8 cellular contexts compared by ENCODE assay signal in the genomic region with DNA sequence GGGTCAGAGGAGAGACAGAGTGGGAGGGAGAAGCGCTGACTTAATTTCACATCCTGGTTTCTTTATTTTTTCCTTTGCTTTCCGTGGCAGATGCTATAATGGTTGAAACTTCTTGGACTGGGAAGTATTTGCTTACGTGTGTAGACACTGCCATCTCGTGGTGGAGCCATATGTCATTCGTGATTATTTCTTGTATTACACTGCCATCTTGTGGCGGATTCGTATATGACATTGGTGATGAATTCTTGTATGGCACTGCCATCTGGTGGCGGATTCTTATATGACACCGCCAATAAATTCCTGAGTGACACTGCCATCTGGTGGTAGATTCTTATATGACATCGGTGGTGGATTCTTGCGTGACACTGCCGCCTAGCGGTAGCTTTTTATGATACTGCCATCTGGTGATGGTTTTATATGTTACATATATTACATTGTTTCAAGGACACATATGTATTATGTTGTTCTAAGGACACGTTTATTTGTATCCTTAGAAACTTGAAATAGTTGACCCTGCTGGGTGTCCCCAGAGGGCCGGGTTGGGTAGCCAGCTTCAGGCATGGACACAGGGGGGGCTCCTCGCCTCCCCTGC. TPM values are rescaled to one million over a fixed set of nuclear protein-coding genes. Genes with fewer than 3 reads are reported as not detected.
DNase-seq lines count a peak whose midpoint lies in the region; ATAC-seq and TF ChIP-seq lines count a peak whose summit lies in the region.

No MANE protein-coding gene starts in this region.

- H3K36me3 ChIP-seq in DND-41 (ENCODE audit: insufficient read depth, low read length) (peaks cover 51% of the 10 kb centered on the region), H7 (replicated peaks; ENCODE audit: control insufficient read depth, insufficient read depth, low read length) (peaks cover 2% of the 10 kb centered on the region), heart left ventricle (peaks cover 0 to 25% (median 17%) of the 10 kb centered on the region in 9 donors), rectal smooth muscle tissue (ENCODE audit: control insufficient read depth, insufficient read depth, low read length) (no peaks in the 10 kb centered on the region)

- DNase-seq in DND-41: peak; percentile 66
- DNase-seq in H7: peak; percentile 81
- peak; percentile 88 for DNase-seq in NCI-H1092 treated with DMSO at 0.1 percent for 48 hours (lab: John Stamatoyannopoulos, UW)
- peak; percentile 69 for DNase-seq in T follicular helper cell (ENCODE audit: low read depth)
- DNase-seq in activated naive CD8-positive, alpha-beta T cell treated with anti-CD3 and anti-CD28 coated beads, Interleukin-2, amount 50 U/mL, for 24 hours: peak; percentile 55
- peak in 4 of 5 donors; percentile 53 to 75 (median 64) for DNase-seq in heart left ventricle

- no peak overlapping the region for H3K4me3 Mint-ChIP-seq in activated naive CD8-positive, alpha-beta T cell treated with anti-CD3 and anti-CD28 coated beads, Interleukin-2, amount 50 U/mL, for 24 hours

- no peaks in the 10 kb centered on the region for H3K9me3 Mint-ChIP-seq in activated naive CD8-positive, alpha-beta T cell treated with anti-CD3 and anti-CD28 coated beads, Interleukin-2, amount 50 U/mL, for 24 hours

- no peak overlapping the region for H3K9ac ChIP-seq in DND-41 (ENCODE audit: low read depth, low read length)
- no peak overlapping the region for H3K9ac ChIP-seq in rectal smooth muscle tissue (ENCODE audit: low read length)

- H2AFZ ChIP-seq in DND-41 (ENCODE audit: low read depth, low read length): no peak overlapping the region

- no peaks in the 10 kb centered on the region for H3K4me1 ChIP-seq in DND-41 (ENCODE audit: insufficient read depth, low read length)
- peaks cover 0 to 32% (median 7%) of the 10 kb centered on the region in 12 donors for H3K4me1 ChIP-seq in heart left ventricle
- H3K4me1 ChIP-seq in rectal smooth muscle tissue (ENCODE audit: control insufficient read depth, insufficient read depth, low read length): no peaks in the 10 kb centered on the region

- TF ChIP-seq POLR2A in heart left ventricle (IDR thresholded peaks at IDR 0.05): no peak

- no peak overlapping the region for H3K4me2 ChIP-seq in DND-41 (ENCODE audit: insufficient read depth, low read length)

- H3K79me2 ChIP-seq in DND-41 (ENCODE audit: insufficient read depth, low read length): no peaks in the 10 kb centered on the region

- H3K9me3 ChIP-seq in DND-41 (ENCODE audit: insufficient read depth, low read length, severe bottlenecking): peaks cover 18% of the 10 kb centered on the region
- no peaks in the 10 kb centered on the region for H3K9me3 ChIP-seq in heart left ventricle

- TF ChIP-seq CTCF in DND-41 (IDR thresholded peaks at IDR 0.05; ENCODE audit: borderline replicate concordance, extremely low read depth, low read length, poor library complexity, severe bottlenecking) (peak; percentile 95), heart left ventricle (IDR thresholded peaks at IDR 0.05) (peak; percentile 97 to 100 (median 100))

- ATAC-seq in DND-41 (ENCODE audit: insufficient read depth, low read depth): peak; percentile 66
- ATAC-seq in activated naive CD8-positive, alpha-beta T cell treated with anti-CD3 and anti-CD28 coated beads, Interleukin-2, amount 50 U/mL, for 24 hours: peak; percentile 72
- ATAC-seq in heart left ventricle: peak; percentile 44 to 80 (median 66)
- ATAC-seq in HG03457 (IDR thresholded peaks at IDR 0.05; ENCODE audit: unreplicated experiment): no peak

- H4K20me1 ChIP-seq in DND-41 (ENCODE audit: insufficient read depth, low read length): no peaks in the 10 kb centered on the region

- peaks cover 46% of the 10 kb centered on the region for H3K4me1 Mint-ChIP-seq in activated naive CD8-positive, alpha-beta T cell treated with anti-CD3 and anti-CD28 coated beads, Interleukin-2, amount 50 U/mL, for 24 hours

- intact Hi-C loops in heart left ventricle (cut with DNase I): loop anchor here (1.0 to 10.0 kb wide), 13 partner anchors 65 to 1375 kb away; no protein-coding TSS in a partner anchor

- peak overlapping the region; percentile 71 for H3K27ac Mint-ChIP-seq in activated naive CD8-positive, alpha-beta T cell treated with anti-CD3 and anti-CD28 coated beads, Interleukin-2, amount 50 U/mL, for 24 hours

- H3K36me3 Mint-ChIP-seq in activated naive CD8-positive, alpha-beta T cell treated with anti-CD3 and anti-CD28 coated beads, Interleukin-2, amount 50 U/mL, for 24 hours (ENCODE audit: low read depth): peaks cover 12% of the 10 kb centered on the region

- H3K27me3 ChIP-seq in DND-41 (ENCODE audit: insufficient read depth, low read length, poor library complexity) (no peaks in the 10 kb centered on the region), H7 (ENCODE audit: control insufficient read depth, insufficient read depth, low read length) (no peaks in the 10 kb centered on the region), heart left ventricle (no peaks in the 10 kb centered on the region), rectal smooth muscle tissue (ENCODE audit: control insufficient read depth, insufficient read depth, low read length) (no peaks in the 10 kb centered on the region)

- H3K4me3 ChIP-seq in DND-41 (ENCODE audit: low read depth in 1 of 2, low read length in 2 of 2) (no peak overlapping the region), H7 (ENCODE audit: insufficient read depth, low read depth, low read length) (no peak overlapping the region), heart left ventricle (no peak overlapping the region), rectal smooth muscle tissue (ENCODE audit: low read length) (no peak overlapping the region)

- no peaks in the 10 kb centered on the region for H3K27me3 Mint-ChIP-seq in activated naive CD8-positive, alpha-beta T cell treated with anti-CD3 and anti-CD28 coated beads, Interleukin-2, amount 50 U/mL, for 24 hours

- WGBS in heart left ventricle, 4 donors: 12 to 15% (median 13%) methylated on average over 16 of the region's 16 CpGs

- H3K27ac ChIP-seq in DND-41 (ENCODE audit: low read length): no peak overlapping the region
- peak overlapping the region in 4 of 12 donors; percentile 0 to 45 (median 8) for H3K27ac ChIP-seq in heart left ventricle
- H3K27ac ChIP-seq in rectal smooth muscle tissue (ENCODE audit: low read depth, low read length): peak overlapping the region; percentile 16

RNA-seq across cellular contexts. Expression of gene CLCN4, which starts 37.3 kb away (rescaled TPM):
- 4.2 and 4.3 TPM in 2 replicates for total RNA-seq in H7 (2014; rRNA removed; shearing (Covaris generic))
- total RNA-seq in heart left ventricle: 10 to 100 TPM; 20.3 to 39.0 (median 29.8) TPM
- polyA plus RNA-seq in heart left ventricle: 1 to 10 TPM; 6.4 to 8.2 TPM
